In genomic region chr1:36172983-36173382, GRCh38 we compare ENCODE assay signal across 13 cellular contexts. TPM values are rescaled to one million over a fixed set of nuclear protein-coding genes. Genes with fewer than 3 reads are reported as not detected.
DNase-seq lines count a peak whose midpoint lies in the region; ATAC-seq and TF ChIP-seq lines count a peak whose summit lies in the region.
"Had no signal": no experiment of that assay in that cellular context is flagged by ENCODE, and none has a peak within 500 bp of the region (broad histone marks: within the 10 kb centered on the region; RNA-seq: fewer than 3 reads in every experiment).

No MANE protein-coding gene starts in this region.

- TF ChIP-seq CTCF in heart left ventricle (IDR thresholded peaks at IDR 0.05), result no peak

- no peaks in the 10 kb centered on the region for H3K27me3 ChIP-seq in heart left ventricle

- 72 to 89% (median 83%) methylated on average over 2 of the region's 2 CpGs for WGBS in heart left ventricle, 4 donors

- H3K27ac ChIP-seq in heart left ventricle (peak overlapping the region in 11 of 12 donors; percentile 4 to 100 (median 89)), temporal lobe (ENCODE audit: low read depth, low read length) (peak overlapping the region; percentile 54)
- H3K27ac ChIP-seq: C4-2B had no signal

- TF ChIP-seq POLR2A in heart left ventricle (IDR thresholded peaks at IDR 0.05), result no peak

- intact Hi-C loops in heart left ventricle (cut with DNase I) (no loop called here), Right ventricle myocardium superior (cut with DNase I) (no loop called here)

- no peak for ATAC-seq in heart left ventricle
- no peak for ATAC-seq in Right ventricle myocardium superior (ENCODE audit: poor library complexity)
- ATAC-seq: stimulated activated naive B cell treated with anti-CD40 and anti-IgM and Interleukin-4, amounts not matched to agents 10 μg/mL and 1 μg/mL and 100 μg/mL, for 72 hours had no signal

- H3K36me3 ChIP-seq in heart left ventricle, result peaks cover 0 to 92% (median 76%) of the 10 kb centered on the region in 9 donors

- DNase-seq in heart left ventricle (no peak), Right ventricle myocardium superior (no peak), amniotic epithelial cell (ENCODE audit: low read depth) (peak; percentile 84), hepatic stellate cell (ENCODE audit: low spot score) (peak; percentile 66), cerebellar cortex (ENCODE audit: low spot score) (no peak), amniotic stem cell (lab: John Stamatoyannopoulos, UW) (no peak), DMS 273 (lab: John Stamatoyannopoulos, UW; ENCODE audit: unreplicated experiment) (no peak)
- DNase-seq: activated effector memory CD4-positive, alpha-beta T cell treated with anti-CD3 and anti-CD28 coated beads, Interleukin-2, amount 50 U/mL, for 16 hours; erythroblast; stimulated activated naive B cell treated with anti-CD40 and anti-IgM and Interleukin-4, amounts not matched to agents 10 μg/mL and 1 μg/mL and 100 μg/mL, for 72 hours; T1000 had no signal

- H3K4me3 ChIP-seq in heart left ventricle, result no peak overlapping the region

- H3K4me1 ChIP-seq in heart left ventricle, result peaks cover 3 to 100% (median 72%) of the 10 kb centered on the region in 12 donors

- H3K9me3 ChIP-seq in heart left ventricle, result no peaks in the 10 kb centered on the region

RNA-seq across cellular contexts. Expression of gene MAP7D1, which starts 17.0 kb away (rescaled TPM):
- total RNA-seq in heart left ventricle (100 to 1,000 TPM; 249 to 706 (median 328) TPM), Right ventricle myocardium superior (390 TPM), temporal lobe (52.9 TPM)
- 100 to 1,000 TPM; 236 to 331 TPM for polyA plus RNA-seq in heart left ventricle

RNA-seq across cellular contexts. Expression of gene TRAPPC3, which starts 23.7 kb away (rescaled TPM):
- total RNA-seq in heart left ventricle (10 to 100 TPM; 45.3 to 77.2 (median 52.9) TPM), Right ventricle myocardium superior (59.6 TPM), temporal lobe (40.8 TPM)
- polyA plus RNA-seq in heart left ventricle, result 10 to 100 TPM; 40.8 to 89.6 TPM

RNA-seq across cellular contexts. Expression of gene COL8A2, which starts 48.0 kb away (rescaled TPM):
- total RNA-seq in heart left ventricle, result 1 to 10 TPM in 5 of 9 donors, under 1 TPM in 4; 0.33 to 2.6 (median 1.1) TPM
- under 1 TPM; 0.34 to 0.53 TPM for polyA plus RNA-seq in heart left ventricle
- total RNA-seq in Right ventricle myocardium superior, result 1.4 TPM
- 0.98 TPM for total RNA-seq in temporal lobe

RNA-seq across cellular contexts. Expression of gene THRAP3, which starts 51.3 kb away (rescaled TPM):
- total RNA-seq in heart left ventricle, result 100 to 1,000 TPM in 4 of 9 donors, 10 to 100 TPM in 5; 68.6 to 106 (median 92.8) TPM
- 10 to 100 TPM; 27.9 to 36.5 TPM for polyA plus RNA-seq in heart left ventricle
- total RNA-seq in Right ventricle myocardium superior, result 57.6 TPM
- 69.8 TPM for total RNA-seq in temporal lobe

Comparison
In these comparisons a context has a peak if more than half of its experiments do, and no peak if none do; other contexts are left out.
1. DNase-seq: peak in amniotic epithelial cell (single experiment) and hepatic stellate cell (single experiment); none in heart left ventricle (0 of 5), Right ventricle myocardium superior (single experiment), cerebellar cortex (single experiment), amniotic stem cell (single experiment) and DMS 273 (single experiment).